ENCODE assay signal across 1 cellular context in the genomic region with DNA sequence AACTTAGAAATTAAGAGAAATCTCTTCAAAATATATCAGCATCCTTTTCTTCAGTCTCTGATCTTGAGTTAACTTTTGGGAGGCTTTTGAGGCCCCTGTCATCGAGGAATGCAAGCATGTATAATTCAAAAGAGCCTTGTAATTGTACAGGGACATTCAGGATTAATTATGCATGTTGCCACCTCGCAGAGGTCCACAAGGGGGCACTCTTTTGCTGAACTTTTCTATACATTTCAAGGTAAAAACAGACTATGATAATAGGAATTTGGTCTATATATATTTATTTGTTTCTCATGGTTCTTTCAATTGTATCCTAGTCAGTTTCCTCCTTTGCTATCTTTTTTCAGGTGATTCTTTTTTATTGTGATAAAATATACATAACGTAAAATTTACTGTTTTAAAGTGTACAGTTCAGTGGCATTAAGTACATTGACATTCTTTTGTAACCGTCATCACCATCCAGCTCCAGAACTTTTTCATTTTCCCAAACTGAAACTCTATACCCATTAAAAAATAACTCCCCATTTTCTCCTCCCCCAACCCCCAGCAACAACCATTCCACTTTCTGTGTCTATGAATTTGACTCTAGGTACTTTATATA.
A peak's percentile ranks its signal among the peaks of the same experiment; 100 is the strongest.
TF ChIP-seq lines count a peak whose summit lies in the region.

No MANE protein-coding gene starts in this region.

TF ChIP-seq in K562, 482 proteins besides CTCF, POLR2A, EP300 and RAD21 (continued from another document):
- no peak for TF ChIP-seq ZBTB8A (IDR thresholded peaks at IDR 0.05; ENCODE audit: partially characterized antibody)
- TF ChIP-seq ASH1L (IDR thresholded peaks at IDR 0.05; ENCODE audit: borderline replicate concordance, low read depth, partially characterized antibody), result no peak
- TF ChIP-seq ZNF224 (CRISPR knock-in tag; IDR thresholded peaks at IDR 0.05), result no peak
- TF ChIP-seq SMC3 (conservative IDR thresholded peaks at IDR 0.05; ENCODE audit: insufficient read depth, low read depth, low read length), result peak; percentile 50
- TF ChIP-seq KDM2B (CRISPR knock-in tag; IDR thresholded peaks at IDR 0.05), result no peak
TF ChIP-seq in K562: peak in this region for 2.
